ENCODE assay signal across 8 cellular contexts in the genomic region with DNA sequence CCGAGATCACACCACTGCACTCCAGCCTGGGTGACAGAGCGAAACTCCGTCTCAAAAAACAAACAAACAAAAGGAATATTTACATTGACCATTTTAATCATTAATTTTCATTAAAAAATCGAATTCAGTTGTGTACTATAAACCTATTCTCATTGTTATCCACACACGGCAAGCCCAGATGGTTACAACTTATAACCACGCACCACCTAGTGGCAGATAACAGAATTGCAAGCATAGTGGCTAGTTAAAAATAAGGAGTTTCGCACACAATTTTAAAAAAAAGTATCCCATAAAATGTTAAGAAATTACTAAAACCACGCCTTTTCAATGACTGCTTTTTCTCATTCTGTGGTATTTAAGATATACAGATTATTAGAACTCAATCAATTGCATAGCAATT. TPM values are rescaled to one million over a fixed set of nuclear protein-coding genes. Genes with fewer than 3 reads are reported as not detected.
DNase-seq lines count a peak whose midpoint lies in the region; ATAC-seq, FAIRE-seq and TF ChIP-seq lines count a peak whose summit lies in the region.

No MANE protein-coding gene starts in this region.

- no peak overlapping the region for H3K9ac ChIP-seq in MM.1S (ENCODE audit: low read length)
- no peak overlapping the region for H3K9ac ChIP-seq in mammary epithelial cell (ENCODE audit: insufficient read depth, low read length)

- H4K20me1 ChIP-seq in MM.1S (ENCODE audit: insufficient read depth, low read length) (no peaks in the 10 kb centered on the region), mammary epithelial cell (ENCODE audit: insufficient read depth, low read length) (no peaks in the 10 kb centered on the region)

- TF ChIP-seq EP300 in gastroesophageal sphincter (IDR thresholded peaks at IDR 0.05), result no peak

- no TSS peak for BruUV-seq in mammary epithelial cell (replicated peaks; lab: Mats Ljungman, UMichigan)

- in situ Hi-C loops in mammary epithelial cell (cut with MboI; ENCODE audit: low sequenced_read_pairs in 2 of 2), result no loop called here

- FAIRE-seq in pancreas (lab: Jason Lieb, UNC), result no peak

- no peaks in the 10 kb centered on the region for H3K9me2 ChIP-seq in MM.1S (replicated peaks; ENCODE audit: insufficient read depth, low read length)

- intact Hi-C loops in mammary epithelial cell (cut with micrococcal nuclease), result no loop called here
- intact Hi-C loops in pancreas (cut with DNase I), result no loop called here

- 55% methylated on average over 8 of the region's 8 CpGs for WGBS in mammary epithelial cell (ENCODE audit: low coverage, missing lambda C conversion rate)
- WGBS in pancreas, 2 donors, result 52 to 66% methylated on average over 8 of the region's 8 CpGs
- 52 to 62% methylated on average over 4 to 6 of the region's 8 CpGs for WGBS in gastroesophageal sphincter (ENCODE audit: low coverage in 1 of 2), 2 donors

- ATAC-seq in pancreas (no peak), gastroesophageal sphincter (no peak), GM18502 (IDR thresholded peaks at IDR 0.05; ENCODE audit: poor library complexity, unreplicated experiment) (no peak), HG03135 (IDR thresholded peaks at IDR 0.05; ENCODE audit: unreplicated experiment) (no peak)

- H3K4me1 ChIP-seq in MM.1S (ENCODE audit: low read length) (no peaks in the 10 kb centered on the region), mammary epithelial cell (ENCODE audit: insufficient read depth, low read length) (no peaks in the 10 kb centered on the region), pancreas (no peaks in the 10 kb centered on the region), gastroesophageal sphincter (no peaks in the 10 kb centered on the region)

- no peaks in the 10 kb centered on the region for H3K36me3 ChIP-seq in MM.1S (replicated peaks; ENCODE audit: insufficient read depth, low read length)
- H3K36me3 ChIP-seq in mammary epithelial cell (ENCODE audit: insufficient read depth, low read length), result no peaks in the 10 kb centered on the region
- no peaks in the 10 kb centered on the region for H3K36me3 ChIP-seq in pancreas
- no peaks in the 10 kb centered on the region for H3K36me3 ChIP-seq in gastroesophageal sphincter

- H2AFZ ChIP-seq in MM.1S (ENCODE audit: low read length) (no peak overlapping the region), mammary epithelial cell (ENCODE audit: low read depth, low read length) (no peak overlapping the region)

- TF ChIP-seq CTCF in MM.1S (IDR thresholded peaks at IDR 0.05; ENCODE audit: low read length), result peak; percentile 71
- TF ChIP-seq CTCF in mammary epithelial cell (conservative IDR thresholded peaks at IDR 0.05 in 1 of 2, IDR thresholded peaks at IDR 0.05 in 1 of 2; ENCODE audit: extremely low read depth in 1 of 2, insufficient read depth in 1 of 2, low read depth in 1 of 2, low read length in 2 of 2), result peak; percentile 48 to 50
- peak; percentile 11 to 46 (median 22) for TF ChIP-seq CTCF in pancreas (IDR thresholded peaks at IDR 0.05)
- TF ChIP-seq CTCF in gastroesophageal sphincter (IDR thresholded peaks at IDR 0.05), result peak in 2 of 4 experiments; percentile 11 to 36

- dilution Hi-C loops in mammary epithelial cell (cut with HindIII; ENCODE audit: low sequenced_read_pairs), result no loop called here

- DNase-seq in activated CD4-positive, alpha-beta T cell treated with anti-CD3 and anti-CD28 coated beads for 48 hours, result peak; percentile 39
- DNase-seq in activated CD4-positive, alpha-beta T cell treated with anti-CD3 and anti-CD28 coated beads, Interleukin-2, amount 50 U/mL, for 1 hour, result no peak
- DNase-seq in MM.1S (peak; percentile 64), mammary epithelial cell (no peak), pancreas (no peak)

- no peak overlapping the region for H3K27ac ChIP-seq in MM.1S (ENCODE audit: low read length)
- no peak overlapping the region for H3K27ac ChIP-seq in mammary epithelial cell (ENCODE audit: insufficient read depth, low read depth, low read length)
- H3K27ac ChIP-seq in pancreas, result no peak overlapping the region
- H3K27ac ChIP-seq in gastroesophageal sphincter, result no peak overlapping the region

- CTCF ChIA-PET in mammary epithelial cell (lab: Charles Lee; ENCODE audit: low non-redundant PET), result no interaction called here

- no peak for TF ChIP-seq POLR2A in gastroesophageal sphincter (IDR thresholded peaks at IDR 0.05)

- H3K9me3 ChIP-seq in MM.1S (replicated peaks; ENCODE audit: insufficient read depth, low read length) (no peaks in the 10 kb centered on the region), mammary epithelial cell (replicated peaks; ENCODE audit: insufficient read depth, low read length) (no peaks in the 10 kb centered on the region), pancreas (no peaks in the 10 kb centered on the region), gastroesophageal sphincter (no peaks in the 10 kb centered on the region)

- H3K4me3 ChIP-seq in MM.1S (ENCODE audit: low read length) (no peak overlapping the region), mammary epithelial cell (replicated peaks in 1 of 3; ENCODE audit: insufficient read depth in 1 of 3, low read depth in 2 of 3, low read length in 3 of 3) (no peak overlapping the region), pancreas (no peak overlapping the region), gastroesophageal sphincter (no peak overlapping the region)

- H3K27me3 ChIP-seq in MM.1S (replicated peaks; ENCODE audit: insufficient read depth, low read length) (no peaks in the 10 kb centered on the region), mammary epithelial cell (ENCODE audit: insufficient read depth, low read length) (peaks cover 1% of the 10 kb centered on the region), pancreas (peaks cover 0 to 9% (median 2%) of the 10 kb centered on the region in 4 donors), gastroesophageal sphincter (no peaks in the 10 kb centered on the region)

- H3K79me2 ChIP-seq in MM.1S (ENCODE audit: low read length), result no peaks in the 10 kb centered on the region
- H3K79me2 ChIP-seq in mammary epithelial cell (ENCODE audit: insufficient read depth, low read length), result no peaks in the 10 kb centered on the region

- no peaks in the 10 kb centered on the region for H3F3A ChIP-seq in MM.1S (ENCODE audit: insufficient read depth, low read length)

- no peak overlapping the region for H3K4me2 ChIP-seq in MM.1S (ENCODE audit: low read depth, low read length)
- H3K4me2 ChIP-seq in mammary epithelial cell (ENCODE audit: insufficient read depth, low read depth, low read length), result no peak overlapping the region

RNA-seq across cellular contexts. Expression of a gene that starts 25.4 kb away (rescaled TPM):
- total RNA-seq in mammary epithelial cell (10 to 100 TPM in 1 of 2 donors, 1 to 10 TPM in 1; 5.7 to 12.9 TPM), pancreas (10 to 100 TPM in 5 of 6 donors, 1 to 10 TPM in 1; 7.8 to 15.7 (median 12.5) TPM), gastroesophageal sphincter (10 to 100 TPM in 1 of 4 donors, 1 to 10 TPM in 3; 3.9 to 13.5 (median 5.5) TPM)
- polyA plus RNA-seq in mammary epithelial cell (9.7 TPM), pancreas (1 to 10 TPM; 1.2 to 2.5 TPM)
- 27.4 TPM for polyA minus RNA-seq in mammary epithelial cell

Comparison
In these comparisons a context has a peak if more than half of its experiments do, and no peak if none do; other contexts are left out.
1. DNase-seq: peak in activated CD4-positive, alpha-beta T cell treated with anti-CD3 and anti-CD28 coated beads for 48 hours (single experiment) and MM.1S (single experiment); none in activated CD4-positive, alpha-beta T cell treated with anti-CD3 and anti-CD28 coated beads, Interleukin-2, amount 50 U/mL, for 1 hour (single experiment), mammary epithelial cell (single experiment) and pancreas (0 of 6).